Comparison of ENCODE assay signal across 32 cellular contexts in genomic region chr2:84421791-84422190, GRCh38.
"Had no signal": no experiment of that assay in that cellular context is flagged by ENCODE, and none has a peak within 500 bp of the region (broad histone marks: within the 10 kb centered on the region; RNA-seq: fewer than 3 reads in every experiment).

No MANE protein-coding gene starts in this region.

- ATAC-seq: activated naive CD8-positive, alpha-beta T cell treated with anti-CD3 and anti-CD28 coated beads, Interleukin-2, amount 50 U/mL, for 24 hours; gastrocnemius medialis; stimulated activated naive B cell treated with anti-CD40 and anti-IgM and Interleukin-4, amounts not matched to agents 10 μg/mL and 1 μg/mL and 100 μg/mL, for 72 hours had no signal

- H3K36me3 ChIP-seq: breast epithelium, ovary, prostate gland had no signal

- H3K9me3 Mint-ChIP-seq: activated naive CD4-positive, alpha-beta T cell treated with anti-CD3 and anti-CD28 coated beads, Interleukin-2, amount 50 U/mL, for 24 hours; activated naive CD8-positive, alpha-beta T cell treated with anti-CD3 and anti-CD28 coated beads, Interleukin-2, amount 50 U/mL, for 24 hours; central memory CD8-positive, alpha-beta T cell; nephron; stimulated activated naive B cell treated with anti-CD40 and anti-IgM and Interleukin-4, amounts not matched to agents 10 μg/mL and 1 μg/mL and 100 μg/mL, for 72 hours had no signal

- H3K4me3 Mint-ChIP-seq: activated naive CD4-positive, alpha-beta T cell treated with anti-CD3 and anti-CD28 coated beads, Interleukin-2, amount 50 U/mL, for 24 hours; activated naive CD8-positive, alpha-beta T cell treated with anti-CD3 and anti-CD28 coated beads, Interleukin-2, amount 50 U/mL, for 24 hours; central memory CD8-positive, alpha-beta T cell; nephron; stimulated activated naive B cell treated with anti-CD40 and anti-IgM and Interleukin-4, amounts not matched to agents 10 μg/mL and 1 μg/mL and 100 μg/mL, for 72 hours had no signal

- H3K4me3 ChIP-seq: breast epithelium, gastrocnemius medialis, lung, ovary, prostate gland, stomach, thyroid gland, upper lobe of left lung had no signal

- DNase-seq: activated CD4-positive, alpha-beta T cell treated with anti-CD3 and anti-CD28 coated beads for 4 hours; activated CD4-positive, alpha-beta T cell treated with anti-CD3 and anti-CD28 coated beads, Interleukin-2, amount 50 U/mL, for 4 hours; activated CD8-positive, alpha-beta memory T cell treated with anti-CD3 and anti-CD28 coated beads for 24 hours; activated gamma-delta T cell; activated naive CD8-positive, alpha-beta T cell treated with anti-CD3 and anti-CD28 coated beads, Interleukin-2, amount 50 U/mL, for 24 hours; amygdala; dermis blood vessel endothelial cell; effector CD4-positive, alpha-beta T cell; erythroblast; gastrocnemius medialis; glutamatergic neuron; hippocampal formation; mesendoderm; ovary; retina; stimulated activated CD4-positive, alpha-beta T cell treated with anti-CD3 and anti-CD28 coated beads, Interleukin-15, amount 100 ng/mL, for 24 hours; stimulated activated CD4-positive, alpha-beta T cell treated with anti-CD3 and anti-CD28 coated beads, Interleukin-2, amount 100 ng/mL, for 24 hours; stimulated activated naive B cell treated with anti-CD40 and anti-IgM and Interleukin-4, amounts not matched to agents 10 μg/mL and 1 μg/mL and 100 μg/mL, for 72 hours; stomach; T-helper 1 cell; upper lobe of left lung had no signal

- H3K27me3 Mint-ChIP-seq: activated naive CD4-positive, alpha-beta T cell treated with anti-CD3 and anti-CD28 coated beads, Interleukin-2, amount 50 U/mL, for 24 hours; activated naive CD8-positive, alpha-beta T cell treated with anti-CD3 and anti-CD28 coated beads, Interleukin-2, amount 50 U/mL, for 24 hours; central memory CD8-positive, alpha-beta T cell; stimulated activated naive B cell treated with anti-CD40 and anti-IgM and Interleukin-4, amounts not matched to agents 10 μg/mL and 1 μg/mL and 100 μg/mL, for 72 hours had no signal

- H3K9me3 ChIP-seq: breast epithelium, gastrocnemius medialis, neutrophil, ovary, prostate gland, stomach, thyroid gland, upper lobe of left lung had no signal

- H3K27ac ChIP-seq: breast epithelium, gastrocnemius medialis, neutrophil, ovary, prostate gland, stomach, thyroid gland, upper lobe of left lung, VCaP had no signal

- H3K4me1 ChIP-seq: breast epithelium, gastrocnemius medialis, prostate gland, stomach, thyroid gland, upper lobe of left lung had no signal

- H3K27ac Mint-ChIP-seq: activated naive CD4-positive, alpha-beta T cell treated with anti-CD3 and anti-CD28 coated beads, Interleukin-2, amount 50 U/mL, for 24 hours; activated naive CD8-positive, alpha-beta T cell treated with anti-CD3 and anti-CD28 coated beads, Interleukin-2, amount 50 U/mL, for 24 hours; nephron; stimulated activated naive B cell treated with anti-CD40 and anti-IgM and Interleukin-4, amounts not matched to agents 10 μg/mL and 1 μg/mL and 100 μg/mL, for 72 hours had no signal

- H3K27me3 ChIP-seq: breast epithelium, gastrocnemius medialis, neutrophil, ovary, stomach, thyroid gland, upper lobe of left lung had no signal

- FAIRE-seq: keratinocyte, TTC549 had no signal

- H3K4me1 Mint-ChIP-seq: activated naive CD8-positive, alpha-beta T cell treated with anti-CD3 and anti-CD28 coated beads, Interleukin-2, amount 50 U/mL, for 24 hours; central memory CD8-positive, alpha-beta T cell; nephron had no signal
